ENCODE assay signal across 8 cellular contexts in the genomic region with DNA sequence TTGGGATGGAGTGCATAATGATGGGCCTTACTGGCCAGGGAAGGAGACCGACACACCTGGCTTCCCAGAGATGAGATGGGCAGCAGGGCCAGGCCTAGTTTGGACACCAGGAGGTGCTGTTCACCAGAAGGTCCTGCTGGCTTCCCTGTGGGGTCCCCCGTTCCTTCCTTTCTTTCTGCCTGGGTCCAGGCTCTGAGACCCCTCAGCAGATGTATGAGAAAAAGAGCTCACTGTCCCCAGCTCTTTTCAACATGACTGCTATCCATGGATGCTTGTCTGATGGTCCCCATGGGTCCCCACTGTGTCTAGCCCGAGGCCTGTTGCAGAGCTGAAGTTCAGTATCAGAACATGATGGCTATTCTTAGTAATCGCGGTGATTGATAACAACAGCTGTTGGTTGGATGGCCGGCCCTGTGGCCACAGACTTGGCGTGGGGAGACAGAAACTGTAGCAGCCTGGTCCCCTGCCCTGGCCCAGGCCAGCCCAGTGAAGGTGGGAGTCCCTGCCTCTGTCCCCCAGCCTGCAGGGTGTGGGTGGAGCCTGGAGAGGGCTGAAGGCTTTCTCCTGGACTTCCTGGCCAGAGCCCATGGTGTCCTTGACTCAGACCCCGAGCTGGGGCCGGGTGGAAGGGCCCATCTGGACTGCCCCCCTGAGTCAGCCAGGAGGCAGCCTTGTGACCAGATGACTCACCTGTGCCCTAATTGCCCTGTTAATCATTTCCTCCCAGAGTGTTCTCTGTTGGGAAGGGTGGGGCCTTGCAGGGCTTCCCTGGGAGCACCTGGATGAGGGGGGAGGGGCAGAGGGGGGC. TPM values are rescaled to one million over a fixed set of nuclear protein-coding genes. Genes with fewer than 3 reads are reported as not detected.
DNase-seq lines count a peak whose midpoint lies in the region; ATAC-seq lines count a peak whose summit lies in the region.

No MANE protein-coding gene starts in this region.

- no peak overlapping the region for H3K4me3 ChIP-seq in adipocyte (ENCODE audit: low read length)

- ATAC-seq in GM19452 (IDR thresholded peaks at IDR 0.05; ENCODE audit: unreplicated experiment) (peak; percentile 36), left ventricle myocardium superior (peak; percentile 68), sciatic nerve (peak; percentile 71), HG03097 (IDR thresholded peaks at IDR 0.05; ENCODE audit: low FRiP score, unreplicated experiment) (no peak), GM18858 (IDR thresholded peaks at IDR 0.05; ENCODE audit: unreplicated experiment) (no peak)

- H3K36me3 ChIP-seq in adipocyte (ENCODE audit: control insufficient read depth, insufficient read depth, low read length, severe bottlenecking), result no peaks in the 10 kb centered on the region

- peak overlapping the region; percentile 37 for H3K9ac ChIP-seq in adipocyte (ENCODE audit: low read length)

- intact Hi-C loops in left ventricle myocardium superior (cut with micrococcal nuclease), result loop anchor here (5.0 kb wide), 2 partner anchors 42 to 112 kb away; no protein-coding TSS in a partner anchor
- intact Hi-C loops in sciatic nerve (cut with DNase I), result loop anchor here (5.0 kb wide), 1 partner anchor 107 kb away; no protein-coding TSS in a partner anchor

- peaks cover 10% of the 10 kb centered on the region for H3K4me1 ChIP-seq in adipocyte (ENCODE audit: control insufficient read depth, insufficient read depth, low read length)

- no peaks in the 10 kb centered on the region for H3K27me3 ChIP-seq in adipocyte (replicated peaks; ENCODE audit: control insufficient read depth, insufficient read depth, low read length)

- DNase-seq in COLO668 (lab: John Stamatoyannopoulos, UW; ENCODE audit: unreplicated experiment) (peak; percentile 74), NCI-H748 (lab: John Stamatoyannopoulos, UW; ENCODE audit: unreplicated experiment) (peak; percentile 71), adipocyte (ENCODE audit: low read depth) (peak; percentile 74), left ventricle myocardium superior (peak; percentile 64), sciatic nerve (ENCODE audit: low spot score) (peak; percentile 82)

- no peaks in the 10 kb centered on the region for H3K9me3 ChIP-seq in adipocyte (ENCODE audit: control insufficient read depth, low read length)

RNA-seq across cellular contexts. Expression of a gene that starts 9.9 kb away (rescaled TPM):
- total RNA-seq in left ventricle myocardium superior (23.1 TPM), sciatic nerve (10.7 TPM)

RNA-seq across cellular contexts. Expression of a gene that starts 31.2 kb away (rescaled TPM):
- total RNA-seq in left ventricle myocardium superior, result 6.1 TPM
- 88.6 TPM for total RNA-seq in sciatic nerve

Comparison
In these comparisons a context has a peak if more than half of its experiments do, and no peak if none do; other contexts are left out.
1. ATAC-seq: peak in GM19452 (single experiment), left ventricle myocardium superior (single experiment) and sciatic nerve (single experiment); none in HG03097 (single experiment) and GM18858 (single experiment).
2. RNA of a gene that starts 31.2 kb away (total RNA-seq): 88.6 TPM in sciatic nerve (single experiment); 6.1 TPM in left ventricle myocardium superior (single experiment); every median in the first group is over 10 times any median in the second.
3. Peak in every context shown above with its lines, with median percentiles within 50 percentile points of each other: DNase-seq.